Comparison of ENCODE assay signal across 1 cellular context in genomic region chr17:29210879-29211278, GRCh38.
TF ChIP-seq lines count a peak whose summit lies in the region.

No MANE protein-coding gene starts in this region.

TF ChIP-seq in K562, 482 proteins besides CTCF, POLR2A, EP300 and RAD21:
- TF ChIP-seq FOSL1 (tag; conservative IDR thresholded peaks at IDR 0.05) (no peak), NKRF (IDR thresholded peaks at IDR 0.05; ENCODE audit: borderline replicate concordance) (no peak), GMEB1 (CRISPR knock-in tag; IDR thresholded peaks at IDR 0.05) (no peak), NELFE (IDR thresholded peaks at IDR 0.05; ENCODE audit: insufficient read depth, insufficient read length) (no peak), ELF1 (tag; IDR thresholded peaks at IDR 0.05) (no peak), BHLHE40 (IDR thresholded peaks at IDR 0.05; ENCODE audit: low read length) (no peak), ATF6 (CRISPR knock-in tag; IDR thresholded peaks at IDR 0.05) (no peak), MAZ (CRISPR knock-in tag; conservative IDR thresholded peaks at IDR 0.05 in 1 of 2, IDR thresholded peaks at IDR 0.05 in 1 of 2) (no peak), FOXA1 (IDR thresholded peaks at IDR 0.05; ENCODE audit: borderline replicate concordance) (no peak), NFATC3 (IDR thresholded peaks at IDR 0.05) (no peak), CGGBP1 (CRISPR knock-in tag; IDR thresholded peaks at IDR 0.05) (no peak), ELK3 (CRISPR knock-in tag; IDR thresholded peaks at IDR 0.05) (no peak), WHSC1 (IDR thresholded peaks at IDR 0.05; ENCODE audit: low read length) (no peak)
